22 cellular contexts compared by ENCODE assay signal in the genomic region with DNA sequence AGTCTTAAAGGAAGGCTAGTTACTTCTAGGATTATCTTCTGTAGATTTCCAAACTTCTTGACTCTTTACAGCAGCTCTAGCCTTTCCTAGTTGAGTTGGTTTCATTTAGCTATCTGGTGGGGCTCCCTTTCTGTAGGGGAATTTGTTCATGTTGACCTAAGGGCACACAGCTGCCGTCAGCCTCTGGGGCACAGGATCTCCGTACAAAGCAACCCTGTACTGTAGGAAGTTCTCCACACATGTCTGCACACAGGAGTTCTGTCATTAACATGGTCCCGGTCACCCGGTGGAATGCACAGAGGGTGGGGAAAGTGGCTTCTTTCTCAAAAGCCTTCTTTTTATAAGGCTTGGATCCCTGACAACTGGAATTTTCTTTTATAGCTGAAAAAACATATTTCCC.
DNase-seq lines count a peak whose midpoint lies in the region; ATAC-seq and TF ChIP-seq lines count a peak whose summit lies in the region.
"Had no signal": no experiment of that assay in that cellular context is flagged by ENCODE, and none has a peak within 500 bp of the region (broad histone marks: within the 10 kb centered on the region; RNA-seq: fewer than 3 reads in every experiment).

No MANE protein-coding gene starts in this region.

- H3K9me3 Mint-ChIP-seq in nephron, result no peaks in the 10 kb centered on the region
- H3K9me3 Mint-ChIP-seq: CD4-positive, alpha-beta T cell; stimulated activated memory B cell treated with anti-CD40 and anti-IgM and Interleukin-4, amounts not matched to agents 10 μg/mL and 1 μg/mL and 100 μg/mL, for 72 hours had no signal

- no peak for TF ChIP-seq CTCF in nephron (IDR thresholded peaks at IDR 0.05; ENCODE audit: unreplicated experiment in 3 of 3)

- peak overlapping the region in 1 of 3 experiments; percentile 18 for H3K4me3 Mint-ChIP-seq in nephron
- H3K4me3 Mint-ChIP-seq: activated CD4-positive, alpha-beta memory T cell treated with anti-CD3 and anti-CD28 coated beads, Interleukin-2, amount 10 ng/mL, durations not matched to agents 7 days and 5 days; CD4-positive, alpha-beta T cell; naive thymus-derived CD4-positive, alpha-beta T cell; stimulated activated memory B cell treated with anti-CD40 and anti-IgM and Interleukin-4, amounts not matched to agents 10 μg/mL and 1 μg/mL and 100 μg/mL, for 72 hours had no signal

- peaks cover 11% of the 10 kb centered on the region for H3K4me1 Mint-ChIP-seq in nephron
- H3K4me1 Mint-ChIP-seq: stimulated activated memory B cell treated with anti-CD40 and anti-IgM and Interleukin-4, amounts not matched to agents 10 μg/mL and 1 μg/mL and 100 μg/mL, for 72 hours had no signal

- no peak for ATAC-seq in HG02973 (IDR thresholded peaks at IDR 0.05; ENCODE audit: unreplicated experiment)
- no peak for ATAC-seq in GM18498 (IDR thresholded peaks at IDR 0.05; ENCODE audit: unreplicated experiment)
- no peak for ATAC-seq in GM19397 (IDR thresholded peaks at IDR 0.05; ENCODE audit: unreplicated experiment)
- ATAC-seq: lower lobe of right lung; naive thymus-derived CD4-positive, alpha-beta T cell; stimulated activated memory B cell treated with anti-CD40 and anti-IgM and Interleukin-4, amounts not matched to agents 10 μg/mL and 1 μg/mL and 100 μg/mL, for 72 hours had no signal

- no peaks in the 10 kb centered on the region for H3K27me3 Mint-ChIP-seq in nephron (ENCODE audit: low read depth)
- H3K27me3 Mint-ChIP-seq: activated CD4-positive, alpha-beta memory T cell treated with anti-CD3 and anti-CD28 coated beads, Interleukin-2, amount 10 ng/mL, durations not matched to agents 7 days and 5 days; CD4-positive, alpha-beta T cell; naive thymus-derived CD4-positive, alpha-beta T cell; stimulated activated memory B cell treated with anti-CD40 and anti-IgM and Interleukin-4, amounts not matched to agents 10 μg/mL and 1 μg/mL and 100 μg/mL, for 72 hours had no signal

- peak overlapping the region; percentile 38 to 61 (median 60) for H3K27ac Mint-ChIP-seq in nephron
- H3K27ac Mint-ChIP-seq: activated CD4-positive, alpha-beta memory T cell treated with anti-CD3 and anti-CD28 coated beads, Interleukin-2, amount 10 ng/mL, durations not matched to agents 7 days and 5 days; CD4-positive, alpha-beta T cell; naive thymus-derived CD4-positive, alpha-beta T cell; stimulated activated memory B cell treated with anti-CD40 and anti-IgM and Interleukin-4, amounts not matched to agents 10 μg/mL and 1 μg/mL and 100 μg/mL, for 72 hours had no signal

- no peaks in the 10 kb centered on the region for H3K36me3 Mint-ChIP-seq in nephron (ENCODE audit: low read depth)
- H3K36me3 Mint-ChIP-seq: stimulated activated memory B cell treated with anti-CD40 and anti-IgM and Interleukin-4, amounts not matched to agents 10 μg/mL and 1 μg/mL and 100 μg/mL, for 72 hours had no signal

- in situ Hi-C loops in SK-MEL-5 (cut with HindIII; ENCODE audit: low pct_unique_long_range_greater_than_20kb, low sequenced_read_pairs), result no loop called here

- DNase-seq in SK-MEL-5 (ENCODE audit: low read depth, low spot score) (peak; percentile 91), epidermal melanocyte (ENCODE audit: insufficient read length, low spot score) (peak; percentile 63), middle frontal gyrus (ENCODE audit: extremely low spot score, low spot score) (no peak)
- DNase-seq: activated CD4-positive, alpha-beta memory T cell treated with anti-CD3 and anti-CD28 coated beads, Interleukin-2, amount 10 ng/mL, durations not matched to agents 7 days and 5 days; activated gamma-delta T cell treated with Interleukin-2 at 50 U/mL for 16 hours; activated T-cell treated with anti-CD3 and anti-CD28 coated beads, Interleukin-2, amount 50 U/mL, for 1 hour; adrenal gland; CD4-positive, alpha-beta T cell; lower lobe of right lung; naive thymus-derived CD4-positive, alpha-beta T cell; NCI-H1048; NCI-H187; NCI-H526; RPMI8226; stimulated activated CD4-positive, alpha-beta T cell treated with anti-CD3 and anti-CD28 coated beads, Interleukin-1b, Interleukin-23, amount 100 ng/mL, for 48 hours; T1000; testis had no signal
